1 cellular context compared by ENCODE assay signal in genomic region chr14:64394423-64394822, GRCh38.
TF ChIP-seq lines count a peak whose summit lies in the region.

No MANE protein-coding gene starts in this region.

TF ChIP-seq in HEK293, 187 proteins besides CTCF, POLR2A, EP300 and RAD21 (continued from another document):
- TF ChIP-seq ZNF645 (tag by site-specific recombination; IDR thresholded peaks at IDR 0.05), result no peak
- no peak for TF ChIP-seq SCRT2 (tag by site-specific recombination; IDR thresholded peaks at IDR 0.05)
- no peak for TF ChIP-seq ZFP3 (tag by site-specific recombination; IDR thresholded peaks at IDR 0.05; ENCODE audit: low read depth)
- no peak for TF ChIP-seq ZNF10 (tag by site-specific recombination; IDR thresholded peaks at IDR 0.05)
- no peak for TF ChIP-seq ZNF585B (tag by site-specific recombination; IDR thresholded peaks at IDR 0.05)
- no peak for TF ChIP-seq ZNF239 (tag by site-specific recombination; IDR thresholded peaks at IDR 0.05)
- no peak for TF ChIP-seq IKZF3 (tag by site-specific recombination; IDR thresholded peaks at IDR 0.05)
- TF ChIP-seq ZNF341 (tag by site-specific recombination; IDR thresholded peaks at IDR 0.05; ENCODE audit: low read depth), result no peak
- TF ChIP-seq ZNF658 (tag by site-specific recombination; IDR thresholded peaks at IDR 0.05), result no peak
- TF ChIP-seq ZNF544 (tag by site-specific recombination; IDR thresholded peaks at IDR 0.05), result no peak
- TF ChIP-seq ZFP69B (tag by site-specific recombination; IDR thresholded peaks at IDR 0.05), result no peak
- no peak for TF ChIP-seq EGR2 (tag by site-specific recombination; IDR thresholded peaks at IDR 0.05; ENCODE audit: low read depth)
- TF ChIP-seq ZNF518A (tag by site-specific recombination; conservative IDR thresholded peaks at IDR 0.05; ENCODE audit: low read depth), result no peak
- TF ChIP-seq GLIS2 (tag by site-specific recombination; IDR thresholded peaks at IDR 0.05), result no peak
- no peak for TF ChIP-seq ZNF521 (tag by site-specific recombination; IDR thresholded peaks at IDR 0.05)
- TF ChIP-seq ZNF621 (tag by site-specific recombination; IDR thresholded peaks at IDR 0.05), result no peak
